ENCODE assay signal across 8 cellular contexts in the genomic region with DNA sequence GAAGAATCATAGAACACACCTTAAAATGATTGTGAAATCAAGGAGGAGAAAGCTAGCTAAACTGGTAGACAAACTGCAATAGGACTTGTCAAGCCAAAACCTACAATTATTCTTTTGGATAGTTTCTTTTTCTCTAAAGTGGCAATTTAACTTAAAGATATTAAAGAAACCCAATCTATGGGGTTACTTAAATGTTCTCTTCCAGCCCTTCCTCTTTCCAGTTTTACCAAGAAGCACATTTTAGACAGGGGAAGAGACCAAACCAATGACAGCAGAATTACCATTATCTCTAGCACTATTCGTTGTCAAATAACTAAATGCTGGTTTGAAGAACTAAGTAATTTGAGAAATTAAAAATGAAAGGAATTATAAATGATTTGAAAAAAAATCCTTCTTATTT. TPM values are rescaled to one million over a fixed set of nuclear protein-coding genes. Genes with fewer than 3 reads are reported as not detected.
DNase-seq lines count a peak whose midpoint lies in the region; ATAC-seq and TF ChIP-seq lines count a peak whose summit lies in the region.

No MANE protein-coding gene starts in this region.

- H3K27ac Mint-ChIP-seq in Calu3 (ENCODE audit: unreplicated experiment), result peak overlapping the region; percentile 96

- ATAC-seq in GM18505 (IDR thresholded peaks at IDR 0.05; ENCODE audit: unreplicated experiment) (no peak), GM21825 (IDR thresholded peaks at IDR 0.05; ENCODE audit: unreplicated experiment) (no peak), esophagus mucosa (no peak)

- H3K4me1 Mint-ChIP-seq in Calu3 (ENCODE audit: low read depth, unreplicated experiment), result peaks cover 39% of the 10 kb centered on the region

- no peaks in the 10 kb centered on the region for H3K36me3 ChIP-seq in effector memory CD4-positive, alpha-beta T cell (ENCODE audit: control insufficient read depth, insufficient read depth, low read length)
- no peaks in the 10 kb centered on the region for H3K36me3 ChIP-seq in ovary

- H3K27me3 Mint-ChIP-seq in Calu3 (ENCODE audit: unreplicated experiment), result no peaks in the 10 kb centered on the region

- H3K4me3 ChIP-seq in NB4 (ENCODE audit: low read depth, low read length) (peak overlapping the region; percentile 84), ovary (peak overlapping the region; percentile 63)
- peak overlapping the region; percentile 67 for H3K4me3 ChIP-seq in effector memory CD4-positive, alpha-beta T cell (ENCODE audit: insufficient read depth, low read depth, low read length, poor library complexity, severe bottlenecking)

- H3K4me1 ChIP-seq in effector memory CD4-positive, alpha-beta T cell (ENCODE audit: control insufficient read depth, insufficient read depth, low read length, poor library complexity, severe bottlenecking), result peaks cover 7% of the 10 kb centered on the region
- peaks cover 3% of the 10 kb centered on the region for H3K4me1 ChIP-seq in ovary (ENCODE audit: insufficient read depth)

- TF ChIP-seq CTCF in Calu3 (IDR thresholded peaks at IDR 0.05; ENCODE audit: unreplicated experiment) (no peak), NB4 (IDR thresholded peaks at IDR 0.05; ENCODE audit: low read depth, low read length) (no peak), ovary (IDR thresholded peaks at IDR 0.05) (no peak)

- no TSS peak for BruUV-seq in Calu3 (replicated peaks; lab: Mats Ljungman, UMichigan)

- H3K4me3 Mint-ChIP-seq in Calu3 (ENCODE audit: low read depth, unreplicated experiment), result peak overlapping the region; percentile 99

- CTCF ChIA-PET in Calu3 (lab: Charles Lee), result interaction anchor here (0.7 to 1.8 kb wide), 3 partner anchors 10 to 88 kb away, joined by 3 to 6 read pairs (median 3); no protein-coding TSS in a partner anchor

- H3K27ac ChIP-seq in effector memory CD4-positive, alpha-beta T cell (ENCODE audit: insufficient read depth, low read length, poor library complexity, severe bottlenecking), result peak overlapping the region; percentile 83
- H3K27ac ChIP-seq in ovary, result peak overlapping the region in 1 of 2 donors; percentile 96

- no peak for TF ChIP-seq POLR2A in NB4 (IDR thresholded peaks at IDR 0.05; ENCODE audit: extremely low read depth, insufficient read length)
- TF ChIP-seq POLR2A in ovary (IDR thresholded peaks at IDR 0.05), result no peak
- TF ChIP-seq POLR2A in GM18505 (IDR thresholded peaks at IDR 0.05; ENCODE audit: borderline replicate concordance, extremely low read depth, insufficient read depth, insufficient read length), result no peak

- H3K36me3 Mint-ChIP-seq in Calu3 (ENCODE audit: insufficient read depth, unreplicated experiment), result peaks cover 26% of the 10 kb centered on the region

- no peaks in the 10 kb centered on the region for H3K9me3 ChIP-seq in effector memory CD4-positive, alpha-beta T cell (ENCODE audit: control insufficient read depth, low read length)
- no peaks in the 10 kb centered on the region for H3K9me3 ChIP-seq in ovary

- H3K9me3 Mint-ChIP-seq in Calu3 (ENCODE audit: low read depth, unreplicated experiment), result no peaks in the 10 kb centered on the region

- DNase-seq in Calu3 (no peak), NB4 (ENCODE audit: low read depth) (peak; percentile 30), ovary (no peak), iPS-NIHi7 (ENCODE audit: extremely low spot score) (no peak)
- DNase-seq in effector memory CD4-positive, alpha-beta T cell, result no peak

- intact Hi-C loops in Calu3 (cut with micrococcal nuclease; ENCODE audit: unreplicated experiment), result loop anchor here (2.0 to 5.0 kb wide), 3 partner anchors 187 to 212 kb away; no protein-coding TSS in a partner anchor
- intact Hi-C loops in ovary (cut with DNase I), result no loop called here

- TF ChIP-seq EP300 in ovary (IDR thresholded peaks at IDR 0.05), result no peak

- H3K27me3 ChIP-seq in effector memory CD4-positive, alpha-beta T cell (replicated peaks; ENCODE audit: control insufficient read depth, insufficient read depth, low read length, poor library complexity, severe bottlenecking), result no peaks in the 10 kb centered on the region
- H3K27me3 ChIP-seq in ovary, result no peaks in the 10 kb centered on the region

- 2 to 8% (median 4%) methylated on average over 1 of the region's 1 CpG for WGBS in ovary, 3 donors

RNA-seq across cellular contexts. Expression of gene SLC16A7, which starts 0.7 kb away (rescaled TPM):
- total RNA-seq in Calu3 (2022) (51.3 and 58.6 TPM in 2 replicates), ovary (10 to 100 TPM; 12.3 to 21.9 (median 17.1) TPM), esophagus mucosa (52.4 TPM)
- 1 to 10 TPM; 2.0 to 6.3 TPM for polyA plus RNA-seq in ovary
